In genomic region chr2:9667826-9668225, GRCh38 we compare ENCODE assay signal across 23 cellular contexts.
"Had no signal": no experiment of that assay in that cellular context is flagged by ENCODE, and none has a peak within 500 bp of the region (broad histone marks: within the 10 kb centered on the region; RNA-seq: fewer than 3 reads in every experiment).

No MANE protein-coding gene starts in this region.

- H3K4me3 ChIP-seq: pancreas, prostate gland, skin epidermis, testis, transverse colon had no signal

- DNase-seq: activated B cell treated with CpG ODN at 0.5 μM for 24 hours; activated CD4-positive, alpha-beta T cell treated with anti-CD3 and anti-CD28 coated beads, Interleukin-2, amount 50 U/mL, for 1 hour; activated CD8-positive, alpha-beta T cell treated with anti-CD3 and anti-CD28 coated beads for 36 hours; activated gamma-delta T cell treated with Interleukin-2 at 50 U/mL for 16 hours; activated naive CD4-positive, alpha-beta T cell treated with anti-CD3 and anti-CD28 coated beads, Interleukin-2, amount 50 U/mL, for 16 hours; activated naive CD8-positive, alpha-beta T cell treated with anti-CD3 and anti-CD28 coated beads, Interleukin-2, amount 50 U/mL, for 24 hours; activated T-cell treated with anti-CD3 and anti-CD28 coated beads, Interleukin-2, amount 50 U/mL, for 4 hours; endodermal cell; mammary epithelial cell; naive B cell; nephron progenitor cell; pancreas; stimulated activated CD4-positive, alpha-beta T cell treated with anti-CD3 and anti-CD28 coated beads, Interleukin-12 subunit alpha, Interleukin-12 subunit beta, amount 100 ng/mL, for 4 hours; stimulated activated CD4-positive, alpha-beta T cell treated with anti-CD3 and anti-CD28 coated beads, Interleukin-4, amount 100 ng/mL, for 1 hour; stimulated activated naive CD8-positive, alpha-beta T cell treated with anti-CD3 and anti-CD28 coated beads, Interleukin-15, Interleukin-2, amounts not matched to agents 100 U/mL and 50 U/mL, for 24 hours; T-helper 2 cell; testis; transverse colon had no signal

- ATAC-seq: activated CD8-positive, alpha-beta T cell treated with anti-CD3 and anti-CD28 coated beads for 36 hours; activated naive CD8-positive, alpha-beta T cell treated with anti-CD3 and anti-CD28 coated beads, Interleukin-2, amount 50 U/mL, for 24 hours; activated T-cell treated with anti-CD3 and anti-CD28 coated beads, Interleukin-2, amount 50 U/mL, for 4 hours; activated T-helper 17 cell treated with anti-CD3 and anti-CD28 coated beads, Interleukin-2, amount 50 U/mL, for 72 hours; esophagus mucosa; stimulated activated naive CD8-positive, alpha-beta T cell treated with anti-CD3 and anti-CD28 coated beads, Interleukin-15, Interleukin-2, amounts not matched to agents 100 U/mL and 50 U/mL, for 24 hours had no signal

- H3K9me3 ChIP-seq: neutrophil, pancreas, prostate gland, testis, transverse colon had no signal

- H3K27me3 ChIP-seq: pancreas, testis, transverse colon had no signal

- H3K27ac ChIP-seq: neutrophil, pancreas, skin epidermis, testis, transverse colon had no signal

- H3K4me1 ChIP-seq: testis had no signal

- H3K36me3 ChIP-seq: neutrophil, pancreas, prostate gland, transverse colon had no signal
